ENCODE assay signal across 17 cellular contexts in genomic region chr10:42646692-42647640, GRCh38. TPM values are rescaled to one million over a fixed set of nuclear protein-coding genes. Genes with fewer than 3 reads are reported as not detected.
DNase-seq lines count a peak whose midpoint lies in the region; ATAC-seq and TF ChIP-seq lines count a peak whose summit lies in the region.
"Had no signal": no experiment of that assay in that cellular context is flagged by ENCODE, and none has a peak within 500 bp of the region (broad histone marks: within the 10 kb centered on the region; RNA-seq: fewer than 3 reads in every experiment).

No MANE protein-coding gene starts in this region.

- no peaks in the 10 kb centered on the region for H3K36me3 ChIP-seq in upper lobe of right lung
- H3K36me3 ChIP-seq in smooth muscle cell (ENCODE audit: low read depth), result no peaks in the 10 kb centered on the region
- H3K36me3 ChIP-seq: esophagus squamous epithelium had no signal

- H3K27ac ChIP-seq in RWPE1 (no peak overlapping the region), upper lobe of right lung (no peak overlapping the region), smooth muscle cell (ENCODE audit: low read depth) (no peak overlapping the region)
- H3K27ac ChIP-seq: psoas muscle, VCaP had no signal

- H3K79me2 ChIP-seq in smooth muscle cell (ENCODE audit: low read depth), result no peaks in the 10 kb centered on the region

- DNase-seq in NCI-H1417 (lab: John Stamatoyannopoulos, UW) (peak in 2 of 3 experiments; percentile 5 to 52), NCI-H1417 treated with DMSO at 0.1 percent for 48 hours (lab: John Stamatoyannopoulos, UW) (no peak), RWPE1 (ENCODE audit: low spot score) (peak; percentile 18), islet precursor cell (peak; percentile 68), upper lobe of right lung (no peak), GM03348 (ENCODE audit: low spot score) (no peak), smooth muscle cell (lab: John Stamatoyannopoulos, UW; ENCODE audit: unreplicated experiment) (no peak)
- DNase-seq: 8988T, esophagus squamous epithelium, glutamatergic neuron, immature natural killer cell, mesenchymal stem cell, NCI-H187, NCI-H82, psoas muscle had no signal

- H2AFZ ChIP-seq in smooth muscle cell (ENCODE audit: low read depth), result no peak overlapping the region

- H3K4me2 ChIP-seq in smooth muscle cell, result no peak overlapping the region

- 74% methylated on average over 11 of the region's 11 CpGs for WGBS in smooth muscle cell (ENCODE audit: low lambda C conversion rate)

- TF ChIP-seq CTCF in RWPE1 (conservative IDR thresholded peaks at IDR 0.05; ENCODE audit: low read depth) (no peak), upper lobe of right lung (IDR thresholded peaks at IDR 0.05) (no peak), smooth muscle cell (IDR thresholded peaks at IDR 0.05; ENCODE audit: borderline replicate concordance, insufficient read depth, poor library complexity, severe bottlenecking) (no peak)

- H3K9me3 ChIP-seq in upper lobe of right lung (no peaks in the 10 kb centered on the region), smooth muscle cell (replicated peaks; ENCODE audit: low read depth) (no peaks in the 10 kb centered on the region)
- H3K9me3 ChIP-seq: esophagus squamous epithelium, psoas muscle had no signal

- no peak overlapping the region for H3K9ac ChIP-seq in smooth muscle cell (ENCODE audit: low read depth)

- H3K4me3 ChIP-seq in upper lobe of right lung (no peak overlapping the region), smooth muscle cell (no peak overlapping the region)
- H3K4me3 ChIP-seq: esophagus squamous epithelium, psoas muscle had no signal

- CTCF ChIA-PET in RWPE1 (lab: Yijun Ruan, JAX), result no interaction called here

- no peaks in the 10 kb centered on the region for H4K20me1 ChIP-seq in smooth muscle cell (ENCODE audit: low read depth)

- intact Hi-C loops in upper lobe of right lung (cut with DNase I), result no loop called here

- H3K27me3 ChIP-seq in upper lobe of right lung (no peaks in the 10 kb centered on the region), smooth muscle cell (ENCODE audit: low read depth) (no peaks in the 10 kb centered on the region)
- H3K27me3 ChIP-seq: esophagus squamous epithelium had no signal

- no peaks in the 10 kb centered on the region for H3K4me1 ChIP-seq in upper lobe of right lung
- no peaks in the 10 kb centered on the region for H3K4me1 ChIP-seq in smooth muscle cell (ENCODE audit: low read depth)
- H3K4me1 ChIP-seq: psoas muscle had no signal

- no peaks in the 10 kb centered on the region for H3F3A ChIP-seq in smooth muscle cell (ENCODE audit: low read depth)

- peak; percentile 39 for ATAC-seq in upper lobe of right lung
- ATAC-seq in GM18519 (IDR thresholded peaks at IDR 0.05; ENCODE audit: low FRiP score, unreplicated experiment), result no peak
- ATAC-seq: psoas muscle had no signal

- POLR2A ChIA-PET in RWPE1 (lab: Yijun Ruan, JAX; ENCODE audit: low non-redundant PET), result no interaction called here

RNA-seq across cellular contexts. Expression of gene ZNF33B, which starts 8.6 kb away (rescaled TPM):
- total RNA-seq in upper lobe of right lung, result 31.5 TPM
- total RNA-seq in smooth muscle cell, result 1.1 and 1.4 TPM in 2 replicates
- 0.55 and 1.1 TPM in 2 replicates for polyA plus RNA-seq in smooth muscle cell

Comparison
In these comparisons a context has a peak if more than half of its experiments do, and no peak if none do; other contexts are left out.
1. DNase-seq: peak in NCI-H1417 (2 of 3), RWPE1 (single experiment) and islet precursor cell (single experiment); none in NCI-H1417 treated with DMSO at 0.1 percent for 48 hours (single experiment), upper lobe of right lung (single experiment), GM03348 (single experiment) and smooth muscle cell (single experiment).
2. RNA of gene ZNF33B, which starts 8.6 kb away (total RNA-seq): 31.5 TPM in upper lobe of right lung (single experiment); 1.1 to 1.4 TPM in smooth muscle cell; every median in the first group is over 10 times any median in the second.